ENCODE assay signal across 1 cellular context in the genomic region with DNA sequence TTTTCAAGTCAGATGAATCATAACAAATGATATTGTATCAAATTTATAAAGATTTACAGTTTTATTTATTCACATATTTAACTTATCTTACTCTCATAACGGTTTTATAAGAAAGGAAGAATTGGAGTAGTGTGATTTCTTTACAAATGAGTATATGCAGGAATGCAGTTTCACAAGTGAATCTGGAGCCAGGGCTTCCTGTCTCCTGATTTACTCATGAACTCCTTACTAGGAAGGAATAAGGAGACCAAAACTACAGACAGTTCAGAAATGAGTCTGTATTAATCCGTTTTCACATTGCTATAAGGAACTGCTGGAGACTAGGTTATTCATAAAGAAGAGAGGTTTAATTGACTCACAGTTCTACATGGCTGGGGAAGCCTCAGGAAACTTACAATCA.
TF ChIP-seq lines count a peak whose summit lies in the region.

No MANE protein-coding gene starts in this region.

TF ChIP-seq in WTC11, 78 proteins besides CTCF, POLR2A, EP300 and RAD21 (continued from another document):
- TF ChIP-seq, protein P1, sequence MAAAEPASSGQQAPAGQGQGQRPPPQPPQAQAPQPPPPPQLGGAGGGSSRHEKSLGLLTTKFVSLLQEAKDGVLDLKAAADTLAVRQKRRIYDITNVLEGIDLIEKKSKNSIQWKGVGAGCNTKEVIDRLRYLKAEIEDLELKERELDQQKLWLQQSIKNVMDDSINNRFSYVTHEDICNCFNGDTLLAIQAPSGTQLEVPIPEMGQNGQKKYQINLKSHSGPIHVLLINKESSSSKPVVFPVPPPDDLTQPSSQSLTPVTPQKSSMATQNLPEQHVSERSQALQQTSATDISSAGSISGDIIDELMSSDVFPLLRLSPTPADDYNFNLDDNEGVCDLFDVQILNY (CRISPR knock-in tag; IDR thresholded peaks at IDR 0.05): no peak
- TF ChIP-seq, protein P2, sequence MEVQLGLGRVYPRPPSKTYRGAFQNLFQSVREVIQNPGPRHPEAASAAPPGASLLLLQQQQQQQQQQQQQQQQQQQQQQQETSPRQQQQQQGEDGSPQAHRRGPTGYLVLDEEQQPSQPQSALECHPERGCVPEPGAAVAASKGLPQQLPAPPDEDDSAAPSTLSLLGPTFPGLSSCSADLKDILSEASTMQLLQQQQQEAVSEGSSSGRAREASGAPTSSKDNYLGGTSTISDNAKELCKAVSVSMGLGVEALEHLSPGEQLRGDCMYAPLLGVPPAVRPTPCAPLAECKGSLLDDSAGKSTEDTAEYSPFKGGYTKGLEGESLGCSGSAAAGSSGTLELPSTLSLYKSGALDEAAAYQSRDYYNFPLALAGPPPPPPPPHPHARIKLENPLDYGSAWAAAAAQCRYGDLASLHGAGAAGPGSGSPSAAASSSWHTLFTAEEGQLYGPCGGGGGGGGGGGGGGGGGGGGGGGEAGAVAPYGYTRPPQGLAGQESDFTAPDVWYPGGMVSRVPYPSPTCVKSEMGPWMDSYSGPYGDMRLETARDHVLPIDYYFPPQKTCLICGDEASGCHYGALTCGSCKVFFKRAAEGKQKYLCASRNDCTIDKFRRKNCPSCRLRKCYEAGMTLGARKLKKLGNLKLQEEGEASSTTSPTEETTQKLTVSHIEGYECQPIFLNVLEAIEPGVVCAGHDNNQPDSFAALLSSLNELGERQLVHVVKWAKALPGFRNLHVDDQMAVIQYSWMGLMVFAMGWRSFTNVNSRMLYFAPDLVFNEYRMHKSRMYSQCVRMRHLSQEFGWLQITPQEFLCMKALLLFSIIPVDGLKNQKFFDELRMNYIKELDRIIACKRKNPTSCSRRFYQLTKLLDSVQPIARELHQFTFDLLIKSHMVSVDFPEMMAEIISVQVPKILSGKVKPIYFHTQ (CRISPR knock-in tag; IDR thresholded peaks at IDR 0.05): no peak
- TF ChIP-seq SMAD3 (CRISPR knock-in tag; IDR thresholded peaks at IDR 0.05; ENCODE audit: borderline replicate concordance) (no peak), ZBTB21 (CRISPR knock-in tag; IDR thresholded peaks at IDR 0.05; ENCODE audit: borderline replicate concordance) (no peak), FOXK1 (CRISPR knock-in tag; IDR thresholded peaks at IDR 0.05) (no peak), CBFB (CRISPR knock-in tag; IDR thresholded peaks at IDR 0.05; ENCODE audit: low read depth) (no peak), CREM (CRISPR knock-in tag; IDR thresholded peaks at IDR 0.05) (no peak), MYBL2 (CRISPR knock-in tag; IDR thresholded peaks at IDR 0.05) (no peak), NR2C2 (CRISPR knock-in tag; IDR thresholded peaks at IDR 0.05) (no peak)
- TF ChIP-seq, protein P3, sequence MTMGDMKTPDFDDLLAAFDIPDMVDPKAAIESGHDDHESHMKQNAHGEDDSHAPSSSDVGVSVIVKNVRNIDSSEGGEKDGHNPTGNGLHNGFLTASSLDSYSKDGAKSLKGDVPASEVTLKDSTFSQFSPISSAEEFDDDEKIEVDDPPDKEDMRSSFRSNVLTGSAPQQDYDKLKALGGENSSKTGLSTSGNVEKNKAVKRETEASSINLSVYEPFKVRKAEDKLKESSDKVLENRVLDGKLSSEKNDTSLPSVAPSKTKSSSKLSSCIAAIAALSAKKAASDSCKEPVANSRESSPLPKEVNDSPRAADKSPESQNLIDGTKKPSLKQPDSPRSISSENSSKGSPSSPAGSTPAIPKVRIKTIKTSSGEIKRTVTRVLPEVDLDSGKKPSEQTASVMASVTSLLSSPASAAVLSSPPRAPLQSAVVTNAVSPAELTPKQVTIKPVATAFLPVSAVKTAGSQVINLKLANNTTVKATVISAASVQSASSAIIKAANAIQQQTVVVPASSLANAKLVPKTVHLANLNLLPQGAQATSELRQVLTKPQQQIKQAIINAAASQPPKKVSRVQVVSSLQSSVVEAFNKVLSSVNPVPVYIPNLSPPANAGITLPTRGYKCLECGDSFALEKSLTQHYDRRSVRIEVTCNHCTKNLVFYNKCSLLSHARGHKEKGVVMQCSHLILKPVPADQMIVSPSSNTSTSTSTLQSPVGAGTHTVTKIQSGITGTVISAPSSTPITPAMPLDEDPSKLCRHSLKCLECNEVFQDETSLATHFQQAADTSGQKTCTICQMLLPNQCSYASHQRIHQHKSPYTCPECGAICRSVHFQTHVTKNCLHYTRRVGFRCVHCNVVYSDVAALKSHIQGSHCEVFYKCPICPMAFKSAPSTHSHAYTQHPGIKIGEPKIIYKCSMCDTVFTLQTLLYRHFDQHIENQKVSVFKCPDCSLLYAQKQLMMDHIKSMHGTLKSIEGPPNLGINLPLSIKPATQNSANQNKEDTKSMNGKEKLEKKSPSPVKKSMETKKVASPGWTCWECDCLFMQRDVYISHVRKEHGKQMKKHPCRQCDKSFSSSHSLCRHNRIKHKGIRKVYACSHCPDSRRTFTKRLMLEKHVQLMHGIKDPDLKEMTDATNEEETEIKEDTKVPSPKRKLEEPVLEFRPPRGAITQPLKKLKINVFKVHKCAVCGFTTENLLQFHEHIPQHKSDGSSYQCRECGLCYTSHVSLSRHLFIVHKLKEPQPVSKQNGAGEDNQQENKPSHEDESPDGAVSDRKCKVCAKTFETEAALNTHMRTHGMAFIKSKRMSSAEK (CRISPR knock-in tag; IDR thresholded peaks at IDR 0.05; ENCODE audit: borderline replicate concordance): no peak
- TF ChIP-seq, protein P4, sequence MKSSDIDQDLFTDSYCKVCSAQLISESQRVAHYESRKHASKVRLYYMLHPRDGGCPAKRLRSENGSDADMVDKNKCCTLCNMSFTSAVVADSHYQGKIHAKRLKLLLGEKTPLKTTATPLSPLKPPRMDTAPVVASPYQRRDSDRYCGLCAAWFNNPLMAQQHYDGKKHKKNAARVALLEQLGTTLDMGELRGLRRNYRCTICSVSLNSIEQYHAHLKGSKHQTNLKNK (CRISPR knock-in tag; IDR thresholded peaks at IDR 0.05): no peak
- TF ChIP-seq, protein P5, sequence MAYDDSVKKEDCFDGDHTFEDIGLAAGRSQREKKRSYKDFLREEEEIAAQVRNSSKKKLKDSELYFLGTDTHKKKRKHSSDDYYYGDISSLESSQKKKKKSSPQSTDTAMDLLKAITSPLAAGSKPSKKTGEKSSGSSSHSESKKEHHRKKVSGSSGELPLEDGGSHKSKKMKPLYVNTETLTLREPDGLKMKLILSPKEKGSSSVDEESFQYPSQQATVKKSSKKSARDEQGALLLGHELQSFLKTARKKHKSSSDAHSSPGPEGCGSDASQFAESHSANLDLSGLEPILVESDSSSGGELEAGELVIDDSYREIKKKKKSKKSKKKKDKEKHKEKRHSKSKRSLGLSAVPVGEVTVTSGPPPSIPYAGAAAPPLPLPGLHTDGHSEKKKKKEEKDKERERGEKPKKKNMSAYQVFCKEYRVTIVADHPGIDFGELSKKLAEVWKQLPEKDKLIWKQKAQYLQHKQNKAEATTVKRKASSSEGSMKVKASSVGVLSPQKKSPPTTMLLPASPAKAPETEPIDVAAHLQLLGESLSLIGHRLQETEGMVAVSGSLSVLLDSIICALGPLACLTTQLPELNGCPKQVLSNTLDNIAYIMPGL (CRISPR knock-in tag; IDR thresholded peaks at IDR 0.05): no peak
